10 cellular contexts compared by ENCODE assay signal in genomic region chr5:55600086-55600485, GRCh38.
DNase-seq lines count a peak whose midpoint lies in the region; ATAC-seq and TF ChIP-seq lines count a peak whose summit lies in the region.
"Had no signal": no experiment of that assay in that cellular context is flagged by ENCODE, and none has a peak within 500 bp of the region (broad histone marks: within the 10 kb centered on the region; RNA-seq: fewer than 3 reads in every experiment).

No MANE protein-coding gene starts in this region.

- H3K4me3 ChIP-seq in lower lobe of right lung (no peak overlapping the region), suprapubic skin (peak overlapping the region; percentile 23)

- H3K9me3 ChIP-seq in lower lobe of right lung (no peaks in the 10 kb centered on the region), suprapubic skin (no peaks in the 10 kb centered on the region)

- TF ChIP-seq CTCF in lower lobe of right lung (IDR thresholded peaks at IDR 0.05): no peak
- TF ChIP-seq CTCF in suprapubic skin (IDR thresholded peaks at IDR 0.05): no peak

- H3K9me3 Mint-ChIP-seq in activated CD4-positive, alpha-beta T cell treated with anti-CD3 and anti-CD28 coated beads for 36 hours (ENCODE audit: low read depth): no peaks in the 10 kb centered on the region
- H3K9me3 Mint-ChIP-seq in activated naive CD8-positive, alpha-beta T cell treated with anti-CD3 and anti-CD28 coated beads for 36 hours: no peaks in the 10 kb centered on the region
- no peaks in the 10 kb centered on the region for H3K9me3 Mint-ChIP-seq in immature natural killer cell

- no peaks in the 10 kb centered on the region for H3K27me3 Mint-ChIP-seq in activated CD4-positive, alpha-beta T cell treated with anti-CD3 and anti-CD28 coated beads for 36 hours
- no peaks in the 10 kb centered on the region for H3K27me3 Mint-ChIP-seq in activated naive CD8-positive, alpha-beta T cell treated with anti-CD3 and anti-CD28 coated beads for 36 hours
- H3K27me3 Mint-ChIP-seq in immature natural killer cell (ENCODE audit: low read depth in 3 of 3): peaks cover 0 to 3% (median 0%) of the 10 kb centered on the region in 3 donors

- POLR2A ChIA-PET in activated CD4-positive, alpha-beta T cell treated with anti-CD3 and anti-CD28 coated beads for 36 hours (lab: Charles Lee): interaction anchor here (0.6 kb wide), 1 partner anchor 359 kb away, joined by 6 read pairs; no protein-coding TSS in a partner anchor

- peak overlapping the region; percentile 29 for H3K27ac Mint-ChIP-seq in activated CD4-positive, alpha-beta T cell treated with anti-CD3 and anti-CD28 coated beads for 36 hours
- H3K27ac Mint-ChIP-seq in activated naive CD8-positive, alpha-beta T cell treated with anti-CD3 and anti-CD28 coated beads for 36 hours: peak overlapping the region; percentile 47
- no peak overlapping the region for H3K27ac Mint-ChIP-seq in immature natural killer cell

- H3K4me1 ChIP-seq in lower lobe of right lung (peaks cover 49% of the 10 kb centered on the region), suprapubic skin (peaks cover 64% of the 10 kb centered on the region)

- no peak for DNase-seq in activated CD4-positive, alpha-beta T cell treated with anti-CD3 and anti-CD28 coated beads for 36 hours
- no peak for DNase-seq in activated CD4-positive, alpha-beta T cell treated with anti-CD3 and anti-CD28 coated beads for 1 hour
- DNase-seq in activated naive CD8-positive, alpha-beta T cell treated with anti-CD3 and anti-CD28 coated beads for 36 hours: no peak
- DNase-seq in lower lobe of right lung: no peak
- DNase-seq in suprapubic skin (ENCODE audit: low spot score in 2 of 2): no peak
- DNase-seq in immature natural killer cell: no peak
- DNase-seq in globus pallidus (ENCODE audit: low spot score): no peak
- DNase-seq: activated CD4-positive, CD25-positive, alpha-beta regulatory T cell treated with anti-CD3 and anti-CD28 coated beads, Interleukin-2, amount 50 U/mL, for 72 hours; retina had no signal

- no peak for TF ChIP-seq EP300 in suprapubic skin (IDR thresholded peaks at IDR 0.05)

- 78% methylated on average over 3 of the region's 3 CpGs for WGBS in suprapubic skin

- peaks cover 23% of the 10 kb centered on the region for H3K4me1 Mint-ChIP-seq in activated CD4-positive, alpha-beta T cell treated with anti-CD3 and anti-CD28 coated beads for 36 hours
- H3K4me1 Mint-ChIP-seq in activated naive CD8-positive, alpha-beta T cell treated with anti-CD3 and anti-CD28 coated beads for 36 hours: peaks cover 43% of the 10 kb centered on the region
- H3K4me1 Mint-ChIP-seq in immature natural killer cell: peaks cover 6 to 13% of the 10 kb centered on the region in 2 donors

- H3K36me3 ChIP-seq in lower lobe of right lung: no peaks in the 10 kb centered on the region
- no peaks in the 10 kb centered on the region for H3K36me3 ChIP-seq in suprapubic skin

- intact Hi-C loops in activated CD4-positive, alpha-beta T cell treated with anti-CD3 and anti-CD28 coated beads for 36 hours (cut with DNase I, micrococcal nuclease): no loop called here
- intact Hi-C loops in lower lobe of right lung (cut with DNase I): no loop called here

- H3K27ac ChIP-seq in lower lobe of right lung: peak overlapping the region; percentile 86
- H3K27ac ChIP-seq in suprapubic skin: peak overlapping the region; percentile 94

- TF ChIP-seq POLR2A in suprapubic skin (IDR thresholded peaks at IDR 0.05): no peak

- CTCF ChIA-PET in activated CD4-positive, alpha-beta T cell treated with anti-CD3 and anti-CD28 coated beads for 36 hours (lab: Charles Lee): interaction anchor here (0.6 kb wide), 2 partner anchors 375 to 939 kb away, joined by 3 read pairs; no protein-coding TSS in a partner anchor

- no peak for ATAC-seq in activated CD4-positive, alpha-beta T cell treated with anti-CD3 and anti-CD28 coated beads for 36 hours
- ATAC-seq in lower lobe of right lung: no peak
- no peak for ATAC-seq in HG02885 (IDR thresholded peaks at IDR 0.05; ENCODE audit: poor library complexity, unreplicated experiment)

- H3K27me3 ChIP-seq in lower lobe of right lung (ENCODE audit: low read depth) (no peaks in the 10 kb centered on the region), suprapubic skin (no peaks in the 10 kb centered on the region)

- no peaks in the 10 kb centered on the region for H3K36me3 Mint-ChIP-seq in activated CD4-positive, alpha-beta T cell treated with anti-CD3 and anti-CD28 coated beads for 36 hours (ENCODE audit: low read depth)
- H3K36me3 Mint-ChIP-seq in activated naive CD8-positive, alpha-beta T cell treated with anti-CD3 and anti-CD28 coated beads for 36 hours: no peaks in the 10 kb centered on the region
- no peaks in the 10 kb centered on the region for H3K36me3 Mint-ChIP-seq in immature natural killer cell

- H3K4me3 Mint-ChIP-seq in activated CD4-positive, alpha-beta T cell treated with anti-CD3 and anti-CD28 coated beads for 36 hours: no peak overlapping the region
- H3K4me3 Mint-ChIP-seq in activated naive CD8-positive, alpha-beta T cell treated with anti-CD3 and anti-CD28 coated beads for 36 hours: no peak overlapping the region
- no peak overlapping the region for H3K4me3 Mint-ChIP-seq in immature natural killer cell

Comparison
In these comparisons a context has a peak if more than half of its experiments do, and no peak if none do; other contexts are left out.
1. H3K27ac Mint-ChIP-seq: peak in activated CD4-positive, alpha-beta T cell treated with anti-CD3 and anti-CD28 coated beads for 36 hours (single experiment) and activated naive CD8-positive, alpha-beta T cell treated with anti-CD3 and anti-CD28 coated beads for 36 hours (single experiment); none in immature natural killer cell (0 of 6).